Comparison of ENCODE assay signal across 9 cellular contexts in genomic region chr7:151351027-151351426, GRCh38. TPM values are rescaled to one million over a fixed set of nuclear protein-coding genes. Genes with fewer than 3 reads are reported as not detected.
A peak's percentile ranks its signal among the peaks of the same experiment; 100 is the strongest.
DNase-seq lines count a peak whose midpoint lies in the region; ATAC-seq and TF ChIP-seq lines count a peak whose summit lies in the region.
"Had no signal": no experiment of that assay in that cellular context is flagged by ENCODE, and none has a peak within 500 bp of the region (broad histone marks: within the 10 kb centered on the region; RNA-seq: fewer than 3 reads in every experiment).

No MANE protein-coding gene starts in this region.

- H3K79me2 ChIP-seq in PC-9 (ENCODE audit: low read depth) = peaks cover 5% of the 10 kb centered on the region; the same call in 1 of the 2 replicates

- no TSS peak for BruUV-seq in PC-9 (replicated peaks; lab: Mats Ljungman, UMichigan)

- peak overlapping the region in 6 of 7 donors; percentile 45 to 87 (median 74) for H3K4me3 Mint-ChIP-seq in CD8-positive, alpha-beta memory T cell
- peak overlapping the region; percentile 77 for H3K4me3 Mint-ChIP-seq in natural killer cell treated with Interleukin-12 subunit alpha and Interleukin-12 subunit beta and Interleukin-15 and Interleukin-18, amount 100 ng/mL, for 72 hours

- no peaks in the 10 kb centered on the region for H3K9me2 ChIP-seq in PC-9 (ENCODE audit: insufficient read depth)

- no peaks in the 10 kb centered on the region for H3K9me3 ChIP-seq in CD8-positive, alpha-beta memory T cell (ENCODE audit: low read length)
- no peaks in the 10 kb centered on the region for H3K9me3 ChIP-seq in PC-9 (ENCODE audit: insufficient read depth, low read depth)

- H3K4me3 ChIP-seq in CD8-positive, alpha-beta memory T cell (ENCODE audit: low read length) = no peak overlapping the region
- H3K4me3 ChIP-seq in PC-9 = no peak overlapping the region

- peak in 2 of 5 donors; percentile 13 to 20 for DNase-seq in CD8-positive, alpha-beta memory T cell
- DNase-seq in activated T-cell treated with anti-CD3 and anti-CD28 coated beads, Interleukin-2, amount 50 U/mL, for 48 hours = peak; percentile 71 to 74
- no peak for DNase-seq in natural killer cell treated with Interleukin-12 subunit alpha and Interleukin-12 subunit beta and Interleukin-15 and Interleukin-18, amount 100 ng/mL, for 72 hours (ENCODE audit: low spot score)
- DNase-seq in HuH-7 (ENCODE audit: low spot score) (no peak), PC-9 (no peak)

- H3K4me1 ChIP-seq in CD8-positive, alpha-beta memory T cell (ENCODE audit: insufficient read depth, low read length) = peaks cover 39% of the 10 kb centered on the region
- H3K4me1 ChIP-seq in PC-9 (replicated peaks; ENCODE audit: insufficient read depth) = peaks cover 8% of the 10 kb centered on the region

- peaks cover 48% of the 10 kb centered on the region for H3K36me3 ChIP-seq in CD8-positive, alpha-beta memory T cell (ENCODE audit: insufficient read depth, low read length)
- peaks cover 49% of the 10 kb centered on the region for H3K36me3 ChIP-seq in PC-9 (ENCODE audit: low read depth)

- H3K27ac Mint-ChIP-seq in CD8-positive, alpha-beta memory T cell = peak overlapping the region; percentile 95 to 99 (median 96)
- H3K27ac Mint-ChIP-seq in natural killer cell treated with Interleukin-12 subunit alpha and Interleukin-12 subunit beta and Interleukin-15 and Interleukin-18, amount 100 ng/mL, for 72 hours = peak overlapping the region; percentile 94

- no peak overlapping the region for H2AFZ ChIP-seq in PC-9

- CTCF ChIA-PET in CD8-positive, alpha-beta memory T cell (lab: Charles Lee) = interaction anchor here (0.7 to 9.2 kb wide), 15 partner anchors 9 to 282 kb away, joined by 3 to 118 read pairs (median 5); partner anchors contain the start of gene NUB1
- CTCF ChIA-PET in PC-9 (lab: Charles Lee) = interaction anchor here (0.6 to 0.9 kb wide), 3 partner anchors 98 to 489 kb away, joined by 3 to 7 read pairs (median 4); no protein-coding TSS in a partner anchor

- peak; percentile 45 to 60 for ATAC-seq in natural killer cell treated with Interleukin-12 subunit alpha and Interleukin-12 subunit beta and Interleukin-15 and Interleukin-18, amount 100 ng/mL, for 72 hours
- ATAC-seq in GM18519 (IDR thresholded peaks at IDR 0.05; ENCODE audit: low FRiP score, unreplicated experiment) (no peak), GM18909 (IDR thresholded peaks at IDR 0.05; ENCODE audit: poor library complexity, unreplicated experiment) (no peak)

- intact Hi-C loops in PC-9 (cut with micrococcal nuclease; ENCODE audit: unreplicated experiment) = loop anchor here (5.0 kb wide), 1 partner anchor 161 kb away; no protein-coding TSS in a partner anchor

- H3K27ac ChIP-seq in CD8-positive, alpha-beta memory T cell (ENCODE audit: low read depth, low read length) = peak overlapping the region; percentile 43
- H3K27ac ChIP-seq in PC-9 = no peak overlapping the region
- H3K27ac ChIP-seq: VCaP had no signal

- peaks cover 5 to 81% (median 12%) of the 10 kb centered on the region in 3 donors for H3K36me3 Mint-ChIP-seq in CD8-positive, alpha-beta memory T cell
- H3K36me3 Mint-ChIP-seq in natural killer cell treated with Interleukin-12 subunit alpha and Interleukin-12 subunit beta and Interleukin-15 and Interleukin-18, amount 100 ng/mL, for 72 hours = peaks cover 18% of the 10 kb centered on the region

- no peaks in the 10 kb centered on the region for H3K9me3 Mint-ChIP-seq in CD8-positive, alpha-beta memory T cell
- no peaks in the 10 kb centered on the region for H3K9me3 Mint-ChIP-seq in natural killer cell treated with Interleukin-12 subunit alpha and Interleukin-12 subunit beta and Interleukin-15 and Interleukin-18, amount 100 ng/mL, for 72 hours

- no peak overlapping the region for H3K4me2 ChIP-seq in PC-9

- H3K27me3 ChIP-seq in CD8-positive, alpha-beta memory T cell (ENCODE audit: insufficient read depth, low read length, poor library complexity, severe bottlenecking) = no peaks in the 10 kb centered on the region
- H3K27me3 ChIP-seq in PC-9 (ENCODE audit: insufficient read depth, low read depth) = no peaks in the 10 kb centered on the region

- H3K4me1 Mint-ChIP-seq in CD8-positive, alpha-beta memory T cell = peaks cover 38 to 73% (median 48%) of the 10 kb centered on the region in 3 donors
- H3K4me1 Mint-ChIP-seq in natural killer cell treated with Interleukin-12 subunit alpha and Interleukin-12 subunit beta and Interleukin-15 and Interleukin-18, amount 100 ng/mL, for 72 hours (ENCODE audit: low read depth in 2 of 2) = peaks cover 29 to 32% of the 10 kb centered on the region in 2 donors

- H4K20me1 ChIP-seq in PC-9 (ENCODE audit: insufficient read depth) = peaks cover 4% of the 10 kb centered on the region; the same call in 1 of the 2 replicates

- POLR2A ChIA-PET in CD8-positive, alpha-beta memory T cell (lab: Charles Lee) = interaction anchor here (0.8 to 5.1 kb wide), 3 partner anchors 10 to 36 kb away, joined by 3 to 19 read pairs (median 4); partner anchors contain the start of gene NUB1
- POLR2A ChIA-PET in PC-9 (lab: Charles Lee; ENCODE audit: unreplicated experiment) = no interaction called here

- TF ChIP-seq CTCF in LNCAP (IDR thresholded peaks at IDR 0.05) (peak; percentile 45), PC-9 (conservative IDR thresholded peaks at IDR 0.05) (no peak)

- H3K27me3 Mint-ChIP-seq in CD8-positive, alpha-beta memory T cell = peaks cover 0 to 2% of the 10 kb centered on the region in 2 donors
- no peaks in the 10 kb centered on the region for H3K27me3 Mint-ChIP-seq in natural killer cell treated with Interleukin-12 subunit alpha and Interleukin-12 subunit beta and Interleukin-15 and Interleukin-18, amount 100 ng/mL, for 72 hours

- H3F3A ChIP-seq in PC-9 (ENCODE audit: insufficient read depth, low read depth) = peaks cover 25% of the 10 kb centered on the region

RNA-seq across cellular contexts. Expression of gene NUB1, which starts 9.4 kb away (rescaled TPM):
- total RNA-seq in CD8-positive, alpha-beta memory T cell = 10 to 100 TPM; 39.1 to 46.1 TPM
- polyA plus RNA-seq in CD8-positive, alpha-beta memory T cell = 82.6 TPM
- 10 to 100 TPM; 53.6 to 66.9 TPM for total RNA-seq in natural killer cell treated with Interleukin-12 subunit alpha and Interleukin-12 subunit beta and Interleukin-15 and Interleukin-18, amount 100 ng/mL, for 72 hours
- 63.8 and 80.6 TPM in 2 replicates for total RNA-seq in PC-9 (2021)

RNA-seq across cellular contexts. Expression of gene WDR86, which starts 58.8 kb away (rescaled TPM):
- under 1 TPM; 0.55 to 0.59 TPM for total RNA-seq in CD8-positive, alpha-beta memory T cell
- polyA plus RNA-seq in CD8-positive, alpha-beta memory T cell = 10.4 TPM
- total RNA-seq in natural killer cell treated with Interleukin-12 subunit alpha and Interleukin-12 subunit beta and Interleukin-15 and Interleukin-18, amount 100 ng/mL, for 72 hours = not detected
- 7.7 and 12.4 TPM in 2 replicates for total RNA-seq in PC-9 (2021)

Comparison
In these comparisons a context has a peak if more than half of its experiments do, and no peak if none do; other contexts are left out.
1. DNase-seq: peak in activated T-cell treated with anti-CD3 and anti-CD28 coated beads, Interleukin-2, amount 50 U/mL, for 48 hours (2 of 2); none in natural killer cell treated with Interleukin-12 subunit alpha and Interleukin-12 subunit beta and Interleukin-15 and Interleukin-18, amount 100 ng/mL, for 72 hours (single experiment), HuH-7 (single experiment) and PC-9 (0 of 2).
2. ATAC-seq: peak in natural killer cell treated with Interleukin-12 subunit alpha and Interleukin-12 subunit beta and Interleukin-15 and Interleukin-18, amount 100 ng/mL, for 72 hours (2 of 2); none in GM18519 (single experiment) and GM18909 (single experiment).